8 cellular contexts compared by ENCODE assay signal in genomic region chr1:201702936-201703335, GRCh38.
DNase-seq lines count a peak whose midpoint lies in the region; ATAC-seq and TF ChIP-seq lines count a peak whose summit lies in the region.

No MANE protein-coding gene starts in this region.

- H3K36me3 ChIP-seq in H7 (replicated peaks; ENCODE audit: control insufficient read depth, insufficient read depth, low read length) (no peaks in the 10 kb centered on the region), gastrocnemius medialis (no peaks in the 10 kb centered on the region)

- in situ Hi-C loops in gastrocnemius medialis (cut with MboI; ENCODE audit: low sequenced_read_pairs in 4 of 4): loop anchor here in 1 of 4 donors (5.0 kb wide), 1 partner anchor 141 kb away; no protein-coding TSS in a partner anchor

- POLR2A ChIA-PET in activated CD4-positive, alpha-beta memory T cell treated with anti-CD3 and anti-CD28 coated beads for 36 hours (lab: Charles Lee): no interaction called here

- CTCF ChIA-PET in Calu3 (lab: Charles Lee): interaction anchor here (1.1 to 2.4 kb wide), 3 partner anchors 16 to 143 kb away, joined by 3 to 14 read pairs (median 6); no protein-coding TSS in a partner anchor
- CTCF ChIA-PET in activated CD4-positive, alpha-beta memory T cell treated with anti-CD3 and anti-CD28 coated beads for 36 hours (lab: Charles Lee): interaction anchor here (0.8 to 17.1 kb wide), 8 partner anchors 8 to 169 kb away, joined by 3 to 298 read pairs (median 3); partner anchors contain the start of gene IPO9

- H3K27ac Mint-ChIP-seq in Calu3 (ENCODE audit: unreplicated experiment): no peak overlapping the region
- no peak overlapping the region for H3K27ac Mint-ChIP-seq in activated CD4-positive, alpha-beta memory T cell treated with anti-CD3 and anti-CD28 coated beads for 36 hours

- no peaks in the 10 kb centered on the region for H3K36me3 Mint-ChIP-seq in Calu3 (ENCODE audit: insufficient read depth, unreplicated experiment)
- no peaks in the 10 kb centered on the region for H3K36me3 Mint-ChIP-seq in activated CD4-positive, alpha-beta memory T cell treated with anti-CD3 and anti-CD28 coated beads for 36 hours

- intact Hi-C loops in gastrocnemius medialis (cut with DNase I; ENCODE audit: low total_unique reads) (no loop called here), Calu3 (cut with micrococcal nuclease; ENCODE audit: unreplicated experiment) (no loop called here)
- intact Hi-C loops in activated CD4-positive, alpha-beta memory T cell treated with anti-CD3 and anti-CD28 coated beads for 36 hours (cut with micrococcal nuclease): no loop called here

- H3K4me1 Mint-ChIP-seq in Calu3 (ENCODE audit: low read depth, unreplicated experiment): no peaks in the 10 kb centered on the region
- H3K4me1 Mint-ChIP-seq in activated CD4-positive, alpha-beta memory T cell treated with anti-CD3 and anti-CD28 coated beads for 36 hours (ENCODE audit: low read depth): no peaks in the 10 kb centered on the region

- H3K9me3 ChIP-seq in gastrocnemius medialis: no peaks in the 10 kb centered on the region

- no peak overlapping the region for H3K4me3 ChIP-seq in H7 (ENCODE audit: insufficient read depth, low read depth, low read length)
- H3K4me3 ChIP-seq in gastrocnemius medialis: no peak overlapping the region

- no peaks in the 10 kb centered on the region for H3K27me3 ChIP-seq in H7 (ENCODE audit: control insufficient read depth, insufficient read depth, low read length)
- H3K27me3 ChIP-seq in gastrocnemius medialis: no peaks in the 10 kb centered on the region

- H3K4me3 Mint-ChIP-seq in Calu3 (ENCODE audit: low read depth, unreplicated experiment): no peak overlapping the region
- H3K4me3 Mint-ChIP-seq in activated CD4-positive, alpha-beta memory T cell treated with anti-CD3 and anti-CD28 coated beads for 36 hours: no peak overlapping the region

- no TSS peak for BruUV-seq in Calu3 (replicated peaks; lab: Mats Ljungman, UMichigan)

- no peak for TF ChIP-seq POLR2A in gastrocnemius medialis (IDR thresholded peaks at IDR 0.05)

- H3K4me1 ChIP-seq in gastrocnemius medialis: peaks cover 20 to 21% of the 10 kb centered on the region in 2 donors

- H3K27me3 Mint-ChIP-seq in Calu3 (ENCODE audit: unreplicated experiment): peaks cover 8% of the 10 kb centered on the region
- H3K27me3 Mint-ChIP-seq in activated CD4-positive, alpha-beta memory T cell treated with anti-CD3 and anti-CD28 coated beads for 36 hours: no peaks in the 10 kb centered on the region

- H3K9me3 Mint-ChIP-seq in Calu3 (ENCODE audit: low read depth, unreplicated experiment): no peaks in the 10 kb centered on the region
- H3K9me3 Mint-ChIP-seq in activated CD4-positive, alpha-beta memory T cell treated with anti-CD3 and anti-CD28 coated beads for 36 hours: peaks cover 7% of the 10 kb centered on the region

- DNase-seq in H7: peak; percentile 83
- DNase-seq in NCI-H510A treated with DMSO at 0.1 percent for 48 hours (lab: John Stamatoyannopoulos, UW): peak; percentile 97
- DNase-seq in fibroblast of gingiva (ENCODE audit: low read depth): peak; percentile 58
- DNase-seq in gastrocnemius medialis: no peak
- no peak for DNase-seq in Calu3
- DNase-seq in activated CD4-positive, alpha-beta memory T cell treated with anti-CD3 and anti-CD28 coated beads for 36 hours: no peak

- TF ChIP-seq CTCF in gastrocnemius medialis (IDR thresholded peaks at IDR 0.05 in 4 of 5, conservative IDR thresholded peaks at IDR 0.05 in 1 of 5): no peak
- no peak for TF ChIP-seq CTCF in Calu3 (IDR thresholded peaks at IDR 0.05; ENCODE audit: unreplicated experiment)

- ATAC-seq in gastrocnemius medialis: no peak
- no peak for ATAC-seq in HG03045 (IDR thresholded peaks at IDR 0.05; ENCODE audit: unreplicated experiment)
- ATAC-seq in HG03175 (IDR thresholded peaks at IDR 0.05; ENCODE audit: unreplicated experiment): no peak

- H3K27ac ChIP-seq in gastrocnemius medialis: peak overlapping the region; percentile 2 to 56 (median 32)

Comparison
In these comparisons a context has a peak if more than half of its experiments do, and no peak if none do; other contexts are left out.
1. DNase-seq: peak in H7 (single experiment), NCI-H510A treated with DMSO at 0.1 percent for 48 hours (single experiment) and fibroblast of gingiva (single experiment); none in gastrocnemius medialis (0 of 2), Calu3 (single experiment) and activated CD4-positive, alpha-beta memory T cell treated with anti-CD3 and anti-CD28 coated beads for 36 hours (single experiment).